ENCODE assay signal across 14 cellular contexts in the genomic region with DNA sequence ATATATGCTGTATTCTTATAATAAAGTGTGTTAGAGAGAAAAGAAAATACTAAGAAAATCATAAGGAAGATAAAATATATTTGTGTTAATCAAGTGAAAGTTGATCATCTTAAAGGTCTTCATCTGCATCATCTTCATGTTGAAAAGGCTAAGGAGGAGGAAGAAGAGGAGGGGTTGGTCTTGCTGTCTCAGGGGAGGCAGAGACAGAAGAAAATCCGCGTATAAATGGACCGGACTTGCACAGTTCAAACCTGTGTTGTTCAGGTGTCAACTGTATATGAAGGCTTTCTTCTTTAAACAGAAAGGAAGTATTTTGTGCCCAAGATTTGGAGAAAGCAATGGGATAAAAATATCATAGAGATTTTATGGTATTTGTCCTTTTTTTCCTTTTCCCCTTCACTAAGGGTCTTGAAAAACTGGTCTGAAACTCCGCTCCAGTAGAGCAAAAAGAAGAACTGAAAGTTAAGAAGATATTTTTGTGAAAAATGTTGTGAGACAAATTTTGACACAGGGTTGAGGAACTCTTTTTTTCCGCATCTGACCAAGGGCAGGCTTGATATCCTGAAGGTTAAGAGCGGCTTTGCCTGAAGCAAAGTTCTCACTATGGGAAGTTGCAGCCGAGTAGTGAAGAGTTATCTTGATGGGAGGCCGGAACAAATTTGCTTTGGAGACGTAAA.
A peak's percentile ranks its signal among the peaks of the same experiment; 100 is the strongest.
DNase-seq lines count a peak whose midpoint lies in the region; ATAC-seq, FAIRE-seq and TF ChIP-seq lines count a peak whose summit lies in the region.
"Had no signal": no experiment of that assay in that cellular context is flagged by ENCODE, and none has a peak within 500 bp of the region (broad histone marks: within the 10 kb centered on the region; RNA-seq: fewer than 3 reads in every experiment).

No MANE protein-coding gene starts in this region.

- BruUV-seq in GM12878 (replicated peaks; lab: Mats Ljungman, UMichigan): no TSS peak

- RAD21 ChIA-PET in GM12878 (lab: Charles Lee; ENCODE audit: unreplicated experiment): no interaction called here

- SMC1A ChIA-PET in GM12878 (lab: Charles Lee; ENCODE audit: uncharacterized antibody, unreplicated experiment): no interaction called here

- H3K9me3 ChIP-seq in GM12878 (replicated peaks; ENCODE audit: control insufficient read depth, insufficient read depth, low read length) (no peaks in the 10 kb centered on the region), adrenal gland (replicated peaks in 1 of 3) (no peaks in the 10 kb centered on the region)

- WGBS in GM12878 (ENCODE audit: insufficient coverage, insufficient replicate concordance, low lambda C conversion rate, missing lambda C conversion rate): 17% methylated on average over 9 of the region's 9 CpGs
- 89 to 96% (median 94%) methylated on average over 9 of the region's 9 CpGs for WGBS in adrenal gland, 4 donors

- POLR2A ChIA-PET in GM12878 (lab: Charles Lee): no interaction called here

- FAIRE-seq in GM12878 (lab: Jason Lieb, UNC): no peak

- no peak overlapping the region for H3K9ac ChIP-seq in GM12878 (ENCODE audit: control insufficient read depth, insufficient read depth, low read length)

- H3K27ac ChIP-seq in GM12878 (ENCODE audit: control insufficient read depth, insufficient read depth) (no peak overlapping the region), adrenal gland (no peak overlapping the region)
- H3K27ac ChIP-seq: coronary artery, SK-N-MC had no signal

- no peaks in the 10 kb centered on the region for H4K20me1 ChIP-seq in GM12878 (ENCODE audit: control insufficient read depth, insufficient read depth)

- CTCF ChIA-PET in GM12878 (lab: Yijun Ruan, JAX): no interaction called here

- H3K4me2 ChIP-seq in GM12878 (ENCODE audit: control insufficient read depth, insufficient read depth): peak overlapping the region; percentile 23; the same call in 1 of the 2 replicates

- H3K36me3 ChIP-seq in GM12878 (ENCODE audit: control insufficient read depth in 2 of 2, insufficient read depth in 2 of 2, low read length in 1 of 2) (no peaks in the 10 kb centered on the region), adrenal gland (replicated peaks in 1 of 2) (no peaks in the 10 kb centered on the region)

- H3K4me1 ChIP-seq in GM12878 (ENCODE audit: control insufficient read depth, insufficient read depth, low read length) (peaks cover 14% of the 10 kb centered on the region), adrenal gland (replicated peaks in 1 of 2) (peaks cover 11 to 13% of the 10 kb centered on the region in 2 donors)

- TF ChIP-seq CTCF in GM12878 (IDR thresholded peaks at IDR 0.05 in 2 of 3, conservative IDR thresholded peaks at IDR 0.05 in 1 of 3; ENCODE audit: control insufficient read depth in 2 of 3, extremely low read depth in 1 of 3, insufficient read depth in 1 of 3, low read depth in 3 of 3, low read length in 3 of 3) (no peak), adrenal gland (IDR thresholded peaks at IDR 0.05) (no peak)

- H3K4me3 ChIP-seq in GM12878 (no peak overlapping the region; the same call in 1 of the 2 replicates), adrenal gland (no peak overlapping the region)
- H3K4me3 ChIP-seq: coronary artery, SK-N-MC had no signal

- no peak for TF ChIP-seq EP300 in GM12878 (IDR thresholded peaks at IDR 0.05; ENCODE audit: borderline replicate concordance in 1 of 2, control insufficient read depth in 1 of 2, low read depth in 2 of 2, low read length in 2 of 2)

- ATAC-seq in GM18873 (IDR thresholded peaks at IDR 0.05; ENCODE audit: low FRiP score, unreplicated experiment) (peak; percentile 45), GM21619 (IDR thresholded peaks at IDR 0.05; ENCODE audit: unreplicated experiment) (peak; percentile 57), HG03378 (IDR thresholded peaks at IDR 0.05; ENCODE audit: unreplicated experiment) (peak; percentile 49), GM12878 (peak; percentile 64), HG03521 (IDR thresholded peaks at IDR 0.05; ENCODE audit: unreplicated experiment) (no peak)
- ATAC-seq: activated T-cell treated with anti-CD3 and anti-CD28 coated beads, Interleukin-2, amount 50 U/mL, for 4 hours had no signal

- TF ChIP-seq RAD21 in GM12878 (IDR thresholded peaks at IDR 0.05; ENCODE audit: insufficient read depth, low read depth, low read length): no peak

- DNase-seq in GM12878 (ENCODE audit: low read depth, low spot score) (peak; percentile 9), adrenal gland (no peak), posterior cingulate gyrus (no peak)
- no peak for DNase-seq in activated CD8-positive, alpha-beta memory T cell treated with anti-CD3 and anti-CD28 coated beads, Interleukin-2, amount 50 U/mL, for 48 hours
- DNase-seq: activated CD4-positive, CD25-positive, alpha-beta regulatory T cell; activated T-cell treated with anti-CD3 and anti-CD28 coated beads, Interleukin-2, amount 50 U/mL, for 4 hours; amniotic stem cell; NCI-H1694 had no signal

- no peak overlapping the region for H2AFZ ChIP-seq in GM12878 (ENCODE audit: control insufficient read depth, low read depth, low read length)

- in situ Hi-C loops in GM12878 (cut with MboI): no loop called here

- no peak for TF ChIP-seq POLR2A in GM12878 (IDR thresholded peaks at IDR 0.05; ENCODE audit: low read depth, low read length)
- no peak for TF ChIP-seq POLR2A in adrenal gland (IDR thresholded peaks at IDR 0.05)

- no peaks in the 10 kb centered on the region for H3K79me2 ChIP-seq in GM12878 (ENCODE audit: control insufficient read depth, insufficient read depth, low read length)

- no peaks in the 10 kb centered on the region for H3K27me3 ChIP-seq in GM12878 (replicated peaks in 1 of 2; ENCODE audit: control insufficient read depth in 2 of 2, insufficient read depth in 2 of 2, low read length in 1 of 2)
- no peaks in the 10 kb centered on the region for H3K27me3 ChIP-seq in adrenal gland

- intact Hi-C loops in GM12878 (cut with micrococcal nuclease; ENCODE audit: unreplicated experiment): no loop called here
- intact Hi-C loops in adrenal gland (cut with DNase I): no loop called here
- intact Hi-C loops in posterior cingulate gyrus (cut with DNase I): no loop called here

TF ChIP-seq in GM12878, 131 proteins besides CTCF, POLR2A, EP300 and RAD21:
- TF ChIP-seq SPI1 (IDR thresholded peaks at IDR 0.05; ENCODE audit: borderline replicate concordance, insufficient read depth, low read depth, low read length): peak; percentile 76
- TF ChIP-seq, protein P1, sequence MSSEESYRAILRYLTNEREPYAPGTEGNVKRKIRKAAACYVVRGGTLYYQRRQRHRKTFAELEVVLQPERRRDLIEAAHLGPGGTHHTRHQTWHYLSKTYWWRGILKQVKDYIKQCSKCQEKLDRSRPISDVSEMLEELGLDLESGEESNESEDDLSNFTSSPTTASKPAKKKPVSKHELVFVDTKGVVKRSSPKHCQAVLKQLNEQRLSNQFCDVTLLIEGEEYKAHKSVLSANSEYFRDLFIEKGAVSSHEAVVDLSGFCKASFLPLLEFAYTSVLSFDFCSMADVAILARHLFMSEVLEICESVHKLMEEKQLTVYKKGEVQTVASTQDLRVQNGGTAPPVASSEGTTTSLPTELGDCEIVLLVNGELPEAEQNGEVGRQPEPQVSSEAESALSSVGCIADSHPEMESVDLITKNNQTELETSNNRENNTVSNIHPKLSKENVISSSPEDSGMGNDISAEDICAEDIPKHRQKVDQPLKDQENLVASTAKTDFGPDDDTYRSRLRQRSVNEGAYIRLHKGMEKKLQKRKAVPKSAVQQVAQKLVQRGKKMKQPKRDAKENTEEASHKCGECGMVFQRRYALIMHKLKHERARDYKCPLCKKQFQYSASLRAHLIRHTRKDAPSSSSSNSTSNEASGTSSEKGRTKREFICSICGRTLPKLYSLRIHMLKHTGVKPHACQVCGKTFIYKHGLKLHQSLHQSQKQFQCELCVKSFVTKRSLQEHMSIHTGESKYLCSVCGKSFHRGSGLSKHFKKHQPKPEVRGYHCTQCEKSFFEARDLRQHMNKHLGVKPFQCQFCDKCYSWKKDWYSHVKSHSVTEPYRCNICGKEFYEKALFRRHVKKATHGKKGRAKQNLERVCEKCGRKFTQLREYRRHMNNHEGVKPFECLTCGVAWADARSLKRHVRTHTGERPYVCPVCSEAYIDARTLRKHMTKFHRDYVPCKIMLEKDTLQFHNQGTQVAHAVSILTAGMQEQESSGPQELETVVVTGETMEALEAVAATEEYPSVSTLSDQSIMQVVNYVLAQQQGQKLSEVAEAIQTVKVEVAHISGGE (CRISPR knock-in tag; IDR thresholded peaks at IDR 0.05): no peak
- no peak for TF ChIP-seq SMARCA5 (IDR thresholded peaks at IDR 0.05)
